Comparison of ENCODE assay signal across 1 cellular context in genomic region chr11:64317961-64318693, GRCh38.
TF ChIP-seq lines count a peak whose summit lies in the region.

PRDX5 (plus strand) TSS chr11:64318121; CDS start chr11:64318216, 95 bp downstream.

TF ChIP-seq in H1, 55 proteins besides CTCF, POLR2A, EP300 and RAD21:
- no peak for TF ChIP-seq TBP (IDR thresholded peaks at IDR 0.05; ENCODE audit: low read depth, low read length)
- no peak for TF ChIP-seq RXRA (IDR thresholded peaks at IDR 0.05; ENCODE audit: insufficient read depth, low read depth, low read length)
- no peak for TF ChIP-seq KDM1A (IDR thresholded peaks at IDR 0.05; ENCODE audit: borderline replicate concordance, low read length)
- TF ChIP-seq CHD2 (IDR thresholded peaks at IDR 0.05; ENCODE audit: low read length) = no peak
- TF ChIP-seq CBX5 (IDR thresholded peaks at IDR 0.05; ENCODE audit: low read depth, low read length) = no peak
- TF ChIP-seq, protein P1, sequence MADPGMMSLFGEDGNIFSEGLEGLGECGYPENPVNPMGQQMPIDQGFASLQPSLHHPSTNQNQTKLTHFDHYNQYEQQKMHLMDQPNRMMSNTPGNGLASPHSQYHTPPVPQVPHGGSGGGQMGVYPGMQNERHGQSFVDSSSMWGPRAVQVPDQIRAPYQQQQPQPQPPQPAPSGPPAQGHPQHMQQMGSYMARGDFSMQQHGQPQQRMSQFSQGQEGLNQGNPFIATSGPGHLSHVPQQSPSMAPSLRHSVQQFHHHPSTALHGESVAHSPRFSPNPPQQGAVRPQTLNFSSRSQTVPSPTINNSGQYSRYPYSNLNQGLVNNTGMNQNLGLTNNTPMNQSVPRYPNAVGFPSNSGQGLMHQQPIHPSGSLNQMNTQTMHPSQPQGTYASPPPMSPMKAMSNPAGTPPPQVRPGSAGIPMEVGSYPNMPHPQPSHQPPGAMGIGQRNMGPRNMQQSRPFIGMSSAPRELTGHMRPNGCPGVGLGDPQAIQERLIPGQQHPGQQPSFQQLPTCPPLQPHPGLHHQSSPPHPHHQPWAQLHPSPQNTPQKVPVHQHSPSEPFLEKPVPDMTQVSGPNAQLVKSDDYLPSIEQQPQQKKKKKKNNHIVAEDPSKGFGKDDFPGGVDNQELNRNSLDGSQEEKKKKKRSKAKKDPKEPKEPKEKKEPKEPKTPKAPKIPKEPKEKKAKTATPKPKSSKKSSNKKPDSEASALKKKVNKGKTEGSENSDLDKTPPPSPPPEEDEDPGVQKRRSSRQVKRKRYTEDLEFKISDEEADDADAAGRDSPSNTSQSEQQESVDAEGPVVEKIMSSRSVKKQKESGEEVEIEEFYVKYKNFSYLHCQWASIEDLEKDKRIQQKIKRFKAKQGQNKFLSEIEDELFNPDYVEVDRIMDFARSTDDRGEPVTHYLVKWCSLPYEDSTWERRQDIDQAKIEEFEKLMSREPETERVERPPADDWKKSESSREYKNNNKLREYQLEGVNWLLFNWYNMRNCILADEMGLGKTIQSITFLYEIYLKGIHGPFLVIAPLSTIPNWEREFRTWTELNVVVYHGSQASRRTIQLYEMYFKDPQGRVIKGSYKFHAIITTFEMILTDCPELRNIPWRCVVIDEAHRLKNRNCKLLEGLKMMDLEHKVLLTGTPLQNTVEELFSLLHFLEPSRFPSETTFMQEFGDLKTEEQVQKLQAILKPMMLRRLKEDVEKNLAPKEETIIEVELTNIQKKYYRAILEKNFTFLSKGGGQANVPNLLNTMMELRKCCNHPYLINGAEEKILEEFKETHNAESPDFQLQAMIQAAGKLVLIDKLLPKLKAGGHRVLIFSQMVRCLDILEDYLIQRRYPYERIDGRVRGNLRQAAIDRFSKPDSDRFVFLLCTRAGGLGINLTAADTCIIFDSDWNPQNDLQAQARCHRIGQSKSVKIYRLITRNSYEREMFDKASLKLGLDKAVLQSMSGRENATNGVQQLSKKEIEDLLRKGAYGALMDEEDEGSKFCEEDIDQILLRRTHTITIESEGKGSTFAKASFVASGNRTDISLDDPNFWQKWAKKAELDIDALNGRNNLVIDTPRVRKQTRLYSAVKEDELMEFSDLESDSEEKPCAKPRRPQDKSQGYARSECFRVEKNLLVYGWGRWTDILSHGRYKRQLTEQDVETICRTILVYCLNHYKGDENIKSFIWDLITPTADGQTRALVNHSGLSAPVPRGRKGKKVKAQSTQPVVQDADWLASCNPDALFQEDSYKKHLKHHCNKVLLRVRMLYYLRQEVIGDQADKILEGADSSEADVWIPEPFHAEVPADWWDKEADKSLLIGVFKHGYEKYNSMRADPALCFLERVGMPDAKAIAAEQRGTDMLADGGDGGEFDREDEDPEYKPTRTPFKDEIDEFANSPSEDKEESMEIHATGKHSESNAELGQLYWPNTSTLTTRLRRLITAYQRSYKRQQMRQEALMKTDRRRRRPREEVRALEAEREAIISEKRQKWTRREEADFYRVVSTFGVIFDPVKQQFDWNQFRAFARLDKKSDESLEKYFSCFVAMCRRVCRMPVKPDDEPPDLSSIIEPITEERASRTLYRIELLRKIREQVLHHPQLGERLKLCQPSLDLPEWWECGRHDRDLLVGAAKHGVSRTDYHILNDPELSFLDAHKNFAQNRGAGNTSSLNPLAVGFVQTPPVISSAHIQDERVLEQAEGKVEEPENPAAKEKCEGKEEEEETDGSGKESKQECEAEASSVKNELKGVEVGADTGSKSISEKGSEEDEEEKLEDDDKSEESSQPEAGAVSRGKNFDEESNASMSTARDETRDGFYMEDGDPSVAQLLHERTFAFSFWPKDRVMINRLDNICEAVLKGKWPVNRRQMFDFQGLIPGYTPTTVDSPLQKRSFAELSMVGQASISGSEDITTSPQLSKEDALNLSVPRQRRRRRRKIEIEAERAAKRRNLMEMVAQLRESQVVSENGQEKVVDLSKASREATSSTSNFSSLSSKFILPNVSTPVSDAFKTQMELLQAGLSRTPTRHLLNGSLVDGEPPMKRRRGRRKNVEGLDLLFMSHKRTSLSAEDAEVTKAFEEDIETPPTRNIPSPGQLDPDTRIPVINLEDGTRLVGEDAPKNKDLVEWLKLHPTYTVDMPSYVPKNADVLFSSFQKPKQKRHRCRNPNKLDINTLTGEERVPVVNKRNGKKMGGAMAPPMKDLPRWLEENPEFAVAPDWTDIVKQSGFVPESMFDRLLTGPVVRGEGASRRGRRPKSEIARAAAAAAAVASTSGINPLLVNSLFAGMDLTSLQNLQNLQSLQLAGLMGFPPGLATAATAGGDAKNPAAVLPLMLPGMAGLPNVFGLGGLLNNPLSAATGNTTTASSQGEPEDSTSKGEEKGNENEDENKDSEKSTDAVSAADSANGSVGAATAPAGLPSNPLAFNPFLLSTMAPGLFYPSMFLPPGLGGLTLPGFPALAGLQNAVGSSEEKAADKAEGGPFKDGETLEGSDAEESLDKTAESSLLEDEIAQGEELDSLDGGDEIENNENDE (IDR thresholded peaks at IDR 0.05; ENCODE audit: insufficient replicate concordance, low read length) = no peak
- no peak for TF ChIP-seq EZH2 (IDR thresholded peaks at IDR 0.05; ENCODE audit: low read depth, low read length, severe bottlenecking)
- TF ChIP-seq SAP30 (IDR thresholded peaks at IDR 0.05; ENCODE audit: insufficient read depth, insufficient replicate concordance, low read length) = no peak
- TF ChIP-seq GABPA (IDR thresholded peaks at IDR 0.05; ENCODE audit: borderline replicate concordance, insufficient read depth, low read length) = no peak
- TF ChIP-seq HDAC6 (IDR thresholded peaks at IDR 0.05; ENCODE audit: low read depth, low read length) = no peak
- TF ChIP-seq HDAC2 (IDR thresholded peaks at IDR 0.05; ENCODE audit: borderline replicate concordance in 1 of 2, low read depth in 2 of 2, low read length in 2 of 2) = peak in 1 of 2 experiments; percentile 26; a peak in 1 of 4 replicates
- no peak for TF ChIP-seq POLR2AphosphoS5 (IDR thresholded peaks at IDR 0.05; ENCODE audit: low read depth, low read length)
- TF ChIP-seq, protein P2, sequence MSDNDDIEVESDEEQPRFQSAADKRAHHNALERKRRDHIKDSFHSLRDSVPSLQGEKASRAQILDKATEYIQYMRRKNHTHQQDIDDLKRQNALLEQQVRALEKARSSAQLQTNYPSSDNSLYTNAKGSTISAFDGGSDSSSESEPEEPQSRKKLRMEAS (IDR thresholded peaks at IDR 0.05) = no peak; the same call in 1 of the 2 replicates
- no peak for TF ChIP-seq KDM4A (IDR thresholded peaks at IDR 0.05; ENCODE audit: low read depth, low read length, severe bottlenecking)
- TF ChIP-seq JUND (IDR thresholded peaks at IDR 0.05; ENCODE audit: low read length) = no peak
- TF ChIP-seq YY1 (IDR thresholded peaks at IDR 0.05; ENCODE audit: low read depth, low read length) = no peak
- no peak for TF ChIP-seq NANOG (IDR thresholded peaks at IDR 0.05; ENCODE audit: insufficient read depth, low read depth, low read length, poor library complexity, severe bottlenecking)
- peak; percentile 51; the same call in 1 of the 2 replicates for TF ChIP-seq CEBPB (IDR thresholded peaks at IDR 0.05; ENCODE audit: low read depth, low read length)
- no peak for TF ChIP-seq TEAD4 (IDR thresholded peaks at IDR 0.05; ENCODE audit: low read depth, low read length)
- TF ChIP-seq SUZ12 (IDR thresholded peaks at IDR 0.05; ENCODE audit: low read length) = no peak
- peak; percentile 7; the same call in 1 of the 2 replicates for TF ChIP-seq BACH1 (IDR thresholded peaks at IDR 0.05; ENCODE audit: low read length)
- TF ChIP-seq BRCA1 (IDR thresholded peaks at IDR 0.05; ENCODE audit: low read depth, low read length) = no peak
- TF ChIP-seq SIN3A (conservative IDR thresholded peaks at IDR 0.05 in 1 of 2, IDR thresholded peaks at IDR 0.05 in 1 of 2; ENCODE audit: low read depth in 1 of 2, low read length in 2 of 2) = no peak
- 0 out of 2 replicates have a peak, but pooled peaks have one; percentile 6 for TF ChIP-seq SP1 (IDR thresholded peaks at IDR 0.05; ENCODE audit: low read depth, low read length)
- no peak for TF ChIP-seq FOSL1 (IDR thresholded peaks at IDR 0.05; ENCODE audit: insufficient read depth, low read depth, low read length)
- TF ChIP-seq RFX5 (IDR thresholded peaks at IDR 0.05; ENCODE audit: borderline replicate concordance, low read depth, low read length) = no peak
- TF ChIP-seq ASH2L (IDR thresholded peaks at IDR 0.05; ENCODE audit: low read length) = peak; percentile 47
- no peak for TF ChIP-seq TAF1 (IDR thresholded peaks at IDR 0.05; ENCODE audit: low read depth, low read length)
- no peak for TF ChIP-seq ZNF274 (IDR thresholded peaks at IDR 0.05; ENCODE audit: borderline replicate concordance, extremely low read depth, low read length)
- TF ChIP-seq JUN (IDR thresholded peaks at IDR 0.05; ENCODE audit: low read depth, low read length) = no peak
- peak; percentile 86 for TF ChIP-seq NRF1 (IDR thresholded peaks at IDR 0.05; ENCODE audit: low read depth, low read length)
- no peak for TF ChIP-seq TCF12 (IDR thresholded peaks at IDR 0.05; ENCODE audit: low read depth, low read length)
- no peak for TF ChIP-seq CBX8 (IDR thresholded peaks at IDR 0.05; ENCODE audit: borderline replicate concordance, low read depth, low read length)
- peak; percentile 72 for TF ChIP-seq PHF8 (conservative IDR thresholded peaks at IDR 0.05; ENCODE audit: low read depth, low read length)
- TF ChIP-seq, protein P3, sequence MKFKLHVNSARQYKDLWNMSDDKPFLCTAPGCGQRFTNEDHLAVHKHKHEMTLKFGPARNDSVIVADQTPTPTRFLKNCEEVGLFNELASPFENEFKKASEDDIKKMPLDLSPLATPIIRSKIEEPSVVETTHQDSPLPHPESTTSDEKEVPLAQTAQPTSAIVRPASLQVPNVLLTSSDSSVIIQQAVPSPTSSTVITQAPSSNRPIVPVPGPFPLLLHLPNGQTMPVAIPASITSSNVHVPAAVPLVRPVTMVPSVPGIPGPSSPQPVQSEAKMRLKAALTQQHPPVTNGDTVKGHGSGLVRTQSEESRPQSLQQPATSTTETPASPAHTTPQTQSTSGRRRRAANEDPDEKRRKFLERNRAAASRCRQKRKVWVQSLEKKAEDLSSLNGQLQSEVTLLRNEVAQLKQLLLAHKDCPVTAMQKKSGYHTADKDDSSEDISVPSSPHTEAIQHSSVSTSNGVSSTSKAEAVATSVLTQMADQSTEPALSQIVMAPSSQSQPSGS (IDR thresholded peaks at IDR 0.05; ENCODE audit: low read length) = no peak
- no peak for TF ChIP-seq EGR1 (IDR thresholded peaks at IDR 0.05; ENCODE audit: borderline replicate concordance, low read depth, low read length)
- TF ChIP-seq SP2 (IDR thresholded peaks at IDR 0.05; ENCODE audit: low read length) = no peak
- TF ChIP-seq RBBP5 (IDR thresholded peaks at IDR 0.05; ENCODE audit: borderline replicate concordance, low read depth, low read length) = no peak
- TF ChIP-seq RNF2 (IDR thresholded peaks at IDR 0.05; ENCODE audit: borderline replicate concordance, low read depth, low read length, missing control alignments, poor library complexity, severe bottlenecking) = no peak
- TF ChIP-seq GTF2F1 (IDR thresholded peaks at IDR 0.05; ENCODE audit: borderline replicate concordance, low read depth, low read length) = no peak
- no peak for TF ChIP-seq SIRT6 (IDR thresholded peaks at IDR 0.05; ENCODE audit: low read length)
- TF ChIP-seq POU5F1 (IDR thresholded peaks at IDR 0.05; ENCODE audit: low read depth, low read length) = no peak
- no peak for TF ChIP-seq USF2 (IDR thresholded peaks at IDR 0.05; ENCODE audit: low read length)
- TF ChIP-seq SP4 (IDR thresholded peaks at IDR 0.05; ENCODE audit: low read length) = no peak; the same call in 1 of the 2 replicates
- TF ChIP-seq SRF (IDR thresholded peaks at IDR 0.05; ENCODE audit: low read depth, low read length) = no peak
- TF ChIP-seq CHD1 (IDR thresholded peaks at IDR 0.05; ENCODE audit: low read depth, low read length) = no peak
- TF ChIP-seq, protein P4, sequence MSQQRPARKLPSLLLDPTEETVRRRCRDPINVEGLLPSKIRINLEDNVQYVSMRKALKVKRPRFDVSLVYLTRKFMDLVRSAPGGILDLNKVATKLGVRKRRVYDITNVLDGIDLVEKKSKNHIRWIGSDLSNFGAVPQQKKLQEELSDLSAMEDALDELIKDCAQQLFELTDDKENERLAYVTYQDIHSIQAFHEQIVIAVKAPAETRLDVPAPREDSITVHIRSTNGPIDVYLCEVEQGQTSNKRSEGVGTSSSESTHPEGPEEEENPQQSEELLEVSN (IDR thresholded peaks at IDR 0.05) = 0 out of 2 replicates have a peak, but pooled peaks have one; percentile 3
- no peak for TF ChIP-seq MAFK (IDR thresholded peaks at IDR 0.05; ENCODE audit: low read depth, low read length)
- TF ChIP-seq CREB1 (IDR thresholded peaks at IDR 0.05) = no peak
- TF ChIP-seq CTBP2 (IDR thresholded peaks at IDR 0.05; ENCODE audit: borderline replicate concordance, insufficient read depth, insufficient read length, low read length) = no peak
- TF ChIP-seq, protein P5, sequence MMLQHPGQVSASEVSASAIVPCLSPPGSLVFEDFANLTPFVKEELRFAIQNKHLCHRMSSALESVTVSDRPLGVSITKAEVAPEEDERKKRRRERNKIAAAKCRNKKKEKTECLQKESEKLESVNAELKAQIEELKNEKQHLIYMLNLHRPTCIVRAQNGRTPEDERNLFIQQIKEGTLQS (IDR thresholded peaks at IDR 0.05; ENCODE audit: insufficient read depth, low read depth, low read length) = 0 out of 2 replicates have a peak, but pooled peaks have one; percentile 10
- TF ChIP-seq SIX5 (IDR thresholded peaks at IDR 0.05; ENCODE audit: low read depth, low read length) = no peak
- TF ChIP-seq BCL11A (IDR thresholded peaks at IDR 0.05; ENCODE audit: low read depth in 2 of 2, low read length in 2 of 2) = no peak
- TF ChIP-seq KDM5A (IDR thresholded peaks at IDR 0.05; ENCODE audit: low read length) = no peak
- peak; percentile 61 for TF ChIP-seq TAF7 (optimal IDR thresholded peaks at IDR 0.05; ENCODE audit: borderline replicate concordance, low read depth, low read length)
